In genomic region chr3:51955893-51956770, GRCh38 we compare ENCODE assay signal across 9 cellular contexts. TPM values are rescaled to one million over a fixed set of nuclear protein-coding genes. Genes with fewer than 3 reads are reported as not detected.
A peak's percentile ranks its signal among the peaks of the same experiment; 100 is the strongest.
DNase-seq lines count a peak whose midpoint lies in the region; ATAC-seq and TF ChIP-seq lines count a peak whose summit lies in the region.
"Had no signal": no experiment of that assay in that cellular context is flagged by ENCODE, and none has a peak within 500 bp of the region (broad histone marks: within the 10 kb centered on the region; RNA-seq: fewer than 3 reads in every experiment).

No MANE protein-coding gene starts in this region.

- H3K9me3 Mint-ChIP-seq in activated CD4-positive, alpha-beta memory T cell treated with anti-CD3 and anti-CD28 coated beads for 36 hours = no peaks in the 10 kb centered on the region

- TF ChIP-seq CTCF in epithelial cell of esophagus (IDR thresholded peaks at IDR 0.05; ENCODE audit: insufficient read depth, low read depth, low read length, missing control alignments) (peak; percentile 72), tibial artery (IDR thresholded peaks at IDR 0.05) (peak; percentile 34 to 57)

- H3K9ac ChIP-seq in mesendoderm (ENCODE audit: low read length) = peak overlapping the region; percentile 71

- ATAC-seq in HG03565 (IDR thresholded peaks at IDR 0.05; ENCODE audit: unreplicated experiment) = no peak
- no peak for ATAC-seq in HG03097 (IDR thresholded peaks at IDR 0.05; ENCODE audit: low FRiP score, unreplicated experiment)

- no peak overlapping the region for H2BK5ac ChIP-seq in mesendoderm (ENCODE audit: low read length)

- DNase-seq in DMS 273 (lab: John Stamatoyannopoulos, UW; ENCODE audit: unreplicated experiment) (peak; percentile 11), DMS 273 treated with DMSO at 0.1 percent for 48 hours (lab: John Stamatoyannopoulos, UW) (no peak), epithelial cell of esophagus (ENCODE audit: low read depth) (peak; percentile 83), mesendoderm (peak; percentile 83), tibial artery (peak in 1 of 2 donors; percentile 77)
- peak; percentile 55 for DNase-seq in activated CD4-positive, alpha-beta memory T cell treated with anti-CD3 and anti-CD28 coated beads for 36 hours

- no peak overlapping the region for H4K8ac ChIP-seq in mesendoderm (ENCODE audit: low read depth, low read length)

- peak overlapping the region; percentile 19 for H3K18ac ChIP-seq in mesendoderm (ENCODE audit: low read length)

- H3K27ac ChIP-seq in mesendoderm (ENCODE audit: low read depth, low read length) (no peak overlapping the region), tibial artery (peak overlapping the region; percentile 69 to 87)
- H3K27ac ChIP-seq: 22Rv1 had no signal

- CTCF ChIA-PET in activated CD4-positive, alpha-beta memory T cell treated with anti-CD3 and anti-CD28 coated beads for 36 hours (lab: Charles Lee) = no interaction called here

- no peaks in the 10 kb centered on the region for H3K79me1 ChIP-seq in mesendoderm (ENCODE audit: low read length)

- peak overlapping the region; percentile 80 for H3K56ac ChIP-seq in mesendoderm (ENCODE audit: low read length)

- H3K27me3 Mint-ChIP-seq in activated CD4-positive, alpha-beta memory T cell treated with anti-CD3 and anti-CD28 coated beads for 36 hours = peaks cover 17% of the 10 kb centered on the region

- H3K27me3 ChIP-seq in mesendoderm (ENCODE audit: insufficient read depth, low read length, poor library complexity) = peaks cover 18% of the 10 kb centered on the region
- no peaks in the 10 kb centered on the region for H3K27me3 ChIP-seq in tibial artery

- H3K9me3 ChIP-seq in tibial artery = no peaks in the 10 kb centered on the region

- WGBS in mesendoderm (ENCODE audit: extremely low coverage, insufficient coverage, low lambda C conversion rate) = no CpG with 5 or more reads among the region's 97 CpGs

- H3K36me3 Mint-ChIP-seq in activated CD4-positive, alpha-beta memory T cell treated with anti-CD3 and anti-CD28 coated beads for 36 hours = peaks cover 6% of the 10 kb centered on the region

- H3K4ac ChIP-seq in mesendoderm (ENCODE audit: low read depth, low read length) = no peak overlapping the region

- no peak overlapping the region for H2AK5ac ChIP-seq in mesendoderm (ENCODE audit: low read length)

- no peak overlapping the region for H2BK120ac ChIP-seq in mesendoderm (ENCODE audit: low read depth, low read length)

- no peak overlapping the region for H3K23ac ChIP-seq in mesendoderm (ENCODE audit: low read length)

- H3K4me3 ChIP-seq in epithelial cell of esophagus (ENCODE audit: low read length) = no peak overlapping the region
- no peak overlapping the region for H3K4me3 ChIP-seq in mesendoderm (ENCODE audit: low read length)
- H3K4me3 ChIP-seq in tibial artery = peak overlapping the region; percentile 47 to 54

- H3K4me1 ChIP-seq in mesendoderm (ENCODE audit: control insufficient read depth, low read depth, low read length) (no peaks in the 10 kb centered on the region), tibial artery (peaks cover 0 to 18% (median 16%) of the 10 kb centered on the region in 4 donors)

- POLR2A ChIA-PET in activated CD4-positive, alpha-beta memory T cell treated with anti-CD3 and anti-CD28 coated beads for 36 hours (lab: Charles Lee) = interaction anchor here (0.5 kb wide), 1 partner anchor 36 kb away, joined by 4 read pairs; no protein-coding TSS in a partner anchor

- no peak overlapping the region for H2BK15ac ChIP-seq in mesendoderm (replicated peaks; ENCODE audit: low read depth)

- H3K27ac Mint-ChIP-seq in activated CD4-positive, alpha-beta memory T cell treated with anti-CD3 and anti-CD28 coated beads for 36 hours = no peak overlapping the region

- H4K5ac ChIP-seq in mesendoderm (ENCODE audit: low read length) = no peak overlapping the region

- H3K79me2 ChIP-seq in mesendoderm (ENCODE audit: control insufficient read depth, insufficient read depth, low read length) = no peaks in the 10 kb centered on the region

- peak overlapping the region; percentile 68 for H3K4me2 ChIP-seq in mesendoderm (ENCODE audit: low read length)

- H3K36me3 ChIP-seq in mesendoderm (ENCODE audit: control insufficient read depth, insufficient read depth, low read length) (peaks cover 3% of the 10 kb centered on the region), tibial artery (peaks cover 0 to 40% (median 27%) of the 10 kb centered on the region in 3 donors)

- intact Hi-C loops in activated CD4-positive, alpha-beta memory T cell treated with anti-CD3 and anti-CD28 coated beads for 36 hours (cut with micrococcal nuclease) = no loop called here
- intact Hi-C loops in tibial artery (cut with DNase I; ENCODE audit: low total_unique reads) = no loop called here

- H3K4me1 Mint-ChIP-seq in activated CD4-positive, alpha-beta memory T cell treated with anti-CD3 and anti-CD28 coated beads for 36 hours (ENCODE audit: low read depth) = peaks cover 2% of the 10 kb centered on the region

- peak overlapping the region; percentile 16 for H3K4me3 Mint-ChIP-seq in activated CD4-positive, alpha-beta memory T cell treated with anti-CD3 and anti-CD28 coated beads for 36 hours

RNA-seq across cellular contexts. Expression of gene GPR62, which starts 1.0 kb away (rescaled TPM):
- total RNA-seq in activated CD4-positive, alpha-beta memory T cell treated with anti-CD3 and anti-CD28 coated beads for 36 hours = not detected
- polyA plus RNA-seq in mesendoderm (2013, experiment 1 of 2) = 0.04 TPM
- polyA plus RNA-seq in mesendoderm (2013, experiment 2 of 2) = 0.04 TPM

RNA-seq across cellular contexts. Expression of gene PCBP4, which starts 11.1 kb away (rescaled TPM):
- 10 to 100 TPM; 17.3 to 19.3 TPM for total RNA-seq in activated CD4-positive, alpha-beta memory T cell treated with anti-CD3 and anti-CD28 coated beads for 36 hours
- 14.4 TPM for polyA plus RNA-seq in mesendoderm (2013, experiment 1 of 2)
- 14.3 TPM for polyA plus RNA-seq in mesendoderm (2013, experiment 2 of 2)

RNA-seq across cellular contexts. Expression of gene PARP3, which starts 14.0 kb away (rescaled TPM):
- 10 to 100 TPM; 12.1 to 13.4 TPM for total RNA-seq in activated CD4-positive, alpha-beta memory T cell treated with anti-CD3 and anti-CD28 coated beads for 36 hours
- polyA plus RNA-seq in mesendoderm (2013, experiment 1 of 2) = 1.1 TPM
- 0.98 TPM for polyA plus RNA-seq in mesendoderm (2013, experiment 2 of 2)

RNA-seq across cellular contexts. Expression of gene RRP9, which starts 14.4 kb away (rescaled TPM):
- 10 to 100 TPM; 32.3 to 35.4 TPM for total RNA-seq in activated CD4-positive, alpha-beta memory T cell treated with anti-CD3 and anti-CD28 coated beads for 36 hours
- 41.3 TPM for polyA plus RNA-seq in mesendoderm (2013, experiment 1 of 2)
- polyA plus RNA-seq in mesendoderm (2013, experiment 2 of 2) = 41.6 TPM

RNA-seq across cellular contexts. Expression of gene ABHD14B, which starts 17.7 kb away (rescaled TPM):
- 10 to 100 TPM; 71.0 to 71.4 TPM for total RNA-seq in activated CD4-positive, alpha-beta memory T cell treated with anti-CD3 and anti-CD28 coated beads for 36 hours
- 2.8 TPM for polyA plus RNA-seq in mesendoderm (2013, experiment 1 of 2)
- polyA plus RNA-seq in mesendoderm (2013, experiment 2 of 2) = 2.6 TPM

Comparison
In these comparisons a context has a peak if more than half of its experiments do, and no peak if none do; other contexts are left out.
1. H3K4me3 ChIP-seq: peak in tibial artery (2 of 2); none in epithelial cell of esophagus (single experiment) and mesendoderm (single experiment).